Comparison of ENCODE assay signal across 42 cellular contexts in genomic region chr5:175857986-175858385, GRCh38. TPM values are rescaled to one million over a fixed set of nuclear protein-coding genes. Genes with fewer than 3 reads are reported as not detected.
"Had no signal": no experiment of that assay in that cellular context is flagged by ENCODE, and none has a peak within 500 bp of the region (broad histone marks: within the 10 kb centered on the region; RNA-seq: fewer than 3 reads in every experiment).

No MANE protein-coding gene starts in this region.

- FAIRE-seq: astrocyte, bronchial epithelial cell had no signal

- H3K36me3 Mint-ChIP-seq: activated naive CD4-positive, alpha-beta T cell treated with anti-CD3 and anti-CD28 coated beads, Interleukin-2, amount 10 ng/mL, durations not matched to agents 7 days and 5 days; activated naive CD4-positive, alpha-beta T cell treated with anti-CD3 and anti-CD28 coated beads, Interleukin-2, amount 50 U/mL, for 24 hours; activated naive CD4-positive, alpha-beta T cell treated with anti-CD3 and anti-CD28 coated beads, Interleukin-2, amount 50 U/mL, for 72 hours; activated naive CD8-positive, alpha-beta T cell treated with anti-CD3 and anti-CD28 coated beads for 36 hours; activated naive CD8-positive, alpha-beta T cell treated with anti-CD3 and anti-CD28 coated beads, Interleukin-2, amount 10 ng/mL, durations not matched to agents 7 days and 5 days had no signal

- H3K4me1 ChIP-seq: adrenal gland, ascending aorta, body of pancreas, breast epithelium had no signal

- H3K27ac ChIP-seq: adrenal gland, ascending aorta, body of pancreas, brain microvascular endothelial cell, breast epithelium, cardiac muscle cell had no signal

- DNase-seq: activated effector memory CD4-positive, alpha-beta T cell treated with anti-CD3 and anti-CD28 coated beads, Interleukin-2, amount 50 U/mL, for 16 hours; activated effector memory CD4-positive, alpha-beta T cell treated with Interleukin-2 at 50 U/mL for 16 hours; activated gamma-delta T cell; activated gamma-delta T cell treated with Interleukin-2 at 50 U/mL for 16 hours; activated naive CD4-positive, alpha-beta T cell; activated naive CD4-positive, alpha-beta T cell treated with anti-CD3 and anti-CD28 coated beads for 36 hours; activated naive CD4-positive, alpha-beta T cell treated with anti-CD3 and anti-CD28 coated beads, Interleukin-2, amount 10 ng/mL, durations not matched to agents 7 days and 5 days; activated naive CD4-positive, alpha-beta T cell treated with anti-CD3 and anti-CD28 coated beads, Interleukin-2, amount 50 U/mL, for 16 hours; activated naive CD4-positive, alpha-beta T cell treated with Interleukin-2 at 50 U/mL for 16 hours; activated naive CD8-positive, alpha-beta T cell treated with anti-CD3 and anti-CD28 coated beads for 36 hours; activated naive CD8-positive, alpha-beta T cell treated with anti-CD3 and anti-CD28 coated beads, Interleukin-2, amount 10 ng/mL, durations not matched to agents 7 days and 5 days; activated naive CD8-positive, alpha-beta T cell treated with anti-CD3 and anti-CD28 coated beads, Interleukin-2, amount 50 U/mL, for 24 hours; activated T-cell treated with anti-CD3 and anti-CD28 coated beads for 4 hours; activated T-cell treated with anti-CD3 and anti-CD28 coated beads, Interleukin-2, amount 50 U/mL, for 1 hour; activated T-cell treated with anti-CD3 and anti-CD28 coated beads, Interleukin-2, amount 50 U/mL, for 24 hours; activated T-cell treated with anti-CD3 and anti-CD28 coated beads, Interleukin-2, amount 50 U/mL, for 4 hours; activated T-cell treated with anti-CD3 and anti-CD28 coated beads, Interleukin-2, amount 50 U/mL, for 48 hours; activated T-cell treated with anti-CD3 and anti-CD28 coated beads, Interleukin-2, amount 50 U/mL, for 72 hours; adrenal gland; amniotic stem cell; amygdala; anterior cingulate cortex; aorta; body of pancreas; brain microvascular endothelial cell; caudate nucleus; central memory CD4-positive, alpha-beta T cell; cerebellar nuclear complex had no signal

- H3K27me3 Mint-ChIP-seq: activated naive CD4-positive, alpha-beta T cell treated with anti-CD3 and anti-CD28 coated beads, Interleukin-2, amount 50 U/mL, for 24 hours; activated naive CD8-positive, alpha-beta T cell; activated T-cell treated with anti-CD3 and anti-CD28 coated beads, Interleukin-2, amount 50 U/mL, for 24 hours; activated T-helper 17 cell treated with anti-CD3 and anti-CD28 coated beads, Interleukin-2, amount 50 U/mL, for 72 hours had no signal

- H3K36me3 ChIP-seq: adrenal gland, ascending aorta, brain microvascular endothelial cell, breast epithelium, cardiac muscle cell had no signal

- H3K9me3 ChIP-seq: adrenal gland, ascending aorta, body of pancreas, breast epithelium had no signal

- H3K4me3 Mint-ChIP-seq: activated naive CD4-positive, alpha-beta T cell treated with anti-CD3 and anti-CD28 coated beads for 36 hours; activated naive CD4-positive, alpha-beta T cell treated with anti-CD3 and anti-CD28 coated beads, Interleukin-2, amount 10 ng/mL, durations not matched to agents 7 days and 5 days; activated naive CD4-positive, alpha-beta T cell treated with anti-CD3 and anti-CD28 coated beads, Interleukin-2, amount 50 U/mL, for 24 hours; activated naive CD8-positive, alpha-beta T cell; activated naive CD8-positive, alpha-beta T cell treated with anti-CD3 and anti-CD28 coated beads for 36 hours; activated naive CD8-positive, alpha-beta T cell treated with anti-CD3 and anti-CD28 coated beads, Interleukin-2, amount 10 ng/mL, durations not matched to agents 7 days and 5 days; activated naive CD8-positive, alpha-beta T cell treated with anti-CD3 and anti-CD28 coated beads, Interleukin-2, amount 50 U/mL, for 24 hours; activated T-cell treated with anti-CD3 and anti-CD28 coated beads, Interleukin-2, amount 50 U/mL, for 24 hours; activated T-cell treated with anti-CD3 and anti-CD28 coated beads, Interleukin-2, amount 50 U/mL, for 4 hours; activated T-cell treated with anti-CD3 and anti-CD28 coated beads, Interleukin-2, amount 50 U/mL, for 72 hours; activated T-helper 1 cell treated with anti-CD3 and anti-CD28 coated beads, Interleukin-12 subunit alpha, Interleukin-12 subunit beta, Interleukin-2, Interleukin-4 antibody, amounts not matched to agents 30 ng/mL and 10 ng/mL and 1 ng/mL, durations not matched to agents 14 hours and 24 hours and 36 hours; activated T-helper 17 cell treated with anti-CD3 and anti-CD28 coated beads, Interleukin-2, amount 50 U/mL, for 72 hours; brain; central memory CD8-positive, alpha-beta T cell had no signal

- H3K4me1 Mint-ChIP-seq: activated naive CD4-positive, alpha-beta T cell treated with anti-CD3 and anti-CD28 coated beads, Interleukin-2, amount 10 ng/mL, durations not matched to agents 7 days and 5 days; activated naive CD4-positive, alpha-beta T cell treated with anti-CD3 and anti-CD28 coated beads, Interleukin-2, amount 50 U/mL, for 24 hours; activated naive CD8-positive, alpha-beta T cell treated with anti-CD3 and anti-CD28 coated beads for 36 hours; activated naive CD8-positive, alpha-beta T cell treated with anti-CD3 and anti-CD28 coated beads, Interleukin-2, amount 10 ng/mL, durations not matched to agents 7 days and 5 days; activated naive CD8-positive, alpha-beta T cell treated with anti-CD3 and anti-CD28 coated beads, Interleukin-2, amount 50 U/mL, for 24 hours; central memory CD8-positive, alpha-beta T cell had no signal

- H3K4me3 ChIP-seq: adrenal gland, ascending aorta, body of pancreas, breast epithelium, cardiac muscle cell had no signal

- ATAC-seq: activated naive CD4-positive, alpha-beta T cell treated with anti-CD3 and anti-CD28 coated beads, Interleukin-2, amount 50 U/mL, for 72 hours; activated naive CD8-positive, alpha-beta T cell treated with anti-CD3 and anti-CD28 coated beads, Interleukin-2, amount 50 U/mL, for 24 hours; activated T-cell treated with anti-CD3 and anti-CD28 coated beads, Interleukin-2, amount 50 U/mL, for 4 hours; activated T-cell treated with anti-CD3 and anti-CD28 coated beads, Interleukin-2, amount 50 U/mL, for 72 hours; activated T-helper 17 cell treated with anti-CD3 and anti-CD28 coated beads, Interleukin-2, amount 50 U/mL, for 72 hours; body of pancreas had no signal

- H3K27ac Mint-ChIP-seq: activated naive CD4-positive, alpha-beta T cell treated with anti-CD3 and anti-CD28 coated beads for 36 hours; activated naive CD4-positive, alpha-beta T cell treated with anti-CD3 and anti-CD28 coated beads, Interleukin-2, amount 10 ng/mL, durations not matched to agents 7 days and 5 days; activated naive CD4-positive, alpha-beta T cell treated with anti-CD3 and anti-CD28 coated beads, Interleukin-2, amount 50 U/mL, for 24 hours; activated naive CD4-positive, alpha-beta T cell treated with anti-CD3 and anti-CD28 coated beads, Interleukin-2, amount 50 U/mL, for 72 hours; activated naive CD8-positive, alpha-beta T cell; activated naive CD8-positive, alpha-beta T cell treated with anti-CD3 and anti-CD28 coated beads for 36 hours; activated naive CD8-positive, alpha-beta T cell treated with anti-CD3 and anti-CD28 coated beads, Interleukin-2, amount 10 ng/mL, durations not matched to agents 7 days and 5 days; activated naive CD8-positive, alpha-beta T cell treated with anti-CD3 and anti-CD28 coated beads, Interleukin-2, amount 50 U/mL, for 24 hours; activated T-cell treated with anti-CD3 and anti-CD28 coated beads, Interleukin-2, amount 50 U/mL, for 24 hours; activated T-cell treated with anti-CD3 and anti-CD28 coated beads, Interleukin-2, amount 50 U/mL, for 72 hours; activated T-helper 1 cell treated with anti-CD3 and anti-CD28 coated beads, Interleukin-12 subunit alpha, Interleukin-12 subunit beta, Interleukin-2, Interleukin-4 antibody, amounts not matched to agents 30 ng/mL and 10 ng/mL and 1 ng/mL, durations not matched to agents 14 hours and 24 hours and 36 hours; activated T-helper 17 cell treated with anti-CD3 and anti-CD28 coated beads, Interleukin-2, amount 50 U/mL, for 72 hours; activated T-helper 2 cell treated with anti-CD3 and anti-CD28 coated beads, Interferon-gamma antibody, Interleukin-2, Interleukin-4, amounts not matched to agents 10 μg/mL and 5 μg/mL and 100 μg/mL, durations not matched to agents 14 hours and 24 hours and 36 hours; brain had no signal

- H3K27me3 ChIP-seq: adrenal gland, ascending aorta, body of pancreas, brain microvascular endothelial cell, cardiac muscle cell had no signal

- H3K9me3 Mint-ChIP-seq: activated naive CD4-positive, alpha-beta T cell treated with anti-CD3 and anti-CD28 coated beads for 36 hours; activated naive CD4-positive, alpha-beta T cell treated with anti-CD3 and anti-CD28 coated beads, Interleukin-2, amount 10 ng/mL, durations not matched to agents 7 days and 5 days; activated naive CD4-positive, alpha-beta T cell treated with anti-CD3 and anti-CD28 coated beads, Interleukin-2, amount 50 U/mL, for 24 hours; activated naive CD8-positive, alpha-beta T cell treated with anti-CD3 and anti-CD28 coated beads, Interleukin-2, amount 10 ng/mL, durations not matched to agents 7 days and 5 days; activated naive CD8-positive, alpha-beta T cell treated with anti-CD3 and anti-CD28 coated beads, Interleukin-2, amount 50 U/mL, for 24 hours; activated T-cell treated with anti-CD3 and anti-CD28 coated beads, Interleukin-2, amount 50 U/mL, for 24 hours; activated T-cell treated with anti-CD3 and anti-CD28 coated beads, Interleukin-2, amount 50 U/mL, for 4 hours; activated T-helper 1 cell treated with anti-CD3 and anti-CD28 coated beads, Interleukin-12 subunit alpha, Interleukin-12 subunit beta, Interleukin-2, Interleukin-4 antibody, amounts not matched to agents 30 ng/mL and 10 ng/mL and 1 ng/mL, durations not matched to agents 14 hours and 24 hours and 36 hours; activated T-helper 2 cell treated with anti-CD3 and anti-CD28 coated beads, Interferon-gamma antibody, Interleukin-2, Interleukin-4, amounts not matched to agents 10 μg/mL and 5 μg/mL and 100 μg/mL, durations not matched to agents 14 hours and 24 hours and 36 hours; brain; central memory CD8-positive, alpha-beta T cell had no signal

RNA-seq across cellular contexts. Expression of gene CPLX2, which starts 13.4 kb away (rescaled TPM):
- total RNA-seq: activated naive CD4-positive, alpha-beta T cell treated with anti-CD3 and anti-CD28 coated beads for 36 hours; activated naive CD4-positive, alpha-beta T cell treated with anti-CD3 and anti-CD28 coated beads, Interleukin-2, amount 50 U/mL, for 72 hours; activated naive CD8-positive, alpha-beta T cell treated with anti-CD3 and anti-CD28 coated beads for 36 hours; activated naive CD8-positive, alpha-beta T cell treated with anti-CD3 and anti-CD28 coated beads, Interleukin-2, amount 10 ng/mL, durations not matched to agents 7 days and 5 days; activated T-cell treated with anti-CD3 and anti-CD28 coated beads, Interleukin-2, amount 50 U/mL, for 72 hours; activated T-helper 1 cell treated with anti-CD3 and anti-CD28 coated beads, Interleukin-12 subunit alpha, Interleukin-12 subunit beta, Interleukin-2, Interleukin-4 antibody, amounts not matched to agents 30 ng/mL and 10 ng/mL and 1 ng/mL, durations not matched to agents 14 hours and 24 hours and 36 hours; activated T-helper 17 cell treated with anti-CD3 and anti-CD28 coated beads, Interleukin-2, amount 50 U/mL, for 72 hours; activated T-helper 2 cell treated with anti-CD3 and anti-CD28 coated beads, Interferon-gamma antibody, Interleukin-2, Interleukin-4, amounts not matched to agents 10 μg/mL and 5 μg/mL and 100 μg/mL, durations not matched to agents 14 hours and 24 hours and 36 hours; aorta; ascending aorta; breast epithelium; bronchial epithelial cell; cardiac muscle cell; cardiac septum had no signal
- polyA plus RNA-seq: aorta had no signal
